Comparison of ENCODE assay signal across 23 cellular contexts in genomic region chr7:70346844-70347462, GRCh38.
"Had no signal": no experiment of that assay in that cellular context is flagged by ENCODE, and none has a peak within 500 bp of the region (broad histone marks: within the 10 kb centered on the region; RNA-seq: fewer than 3 reads in every experiment).

No MANE protein-coding gene starts in this region.

- H3K27me3 Mint-ChIP-seq: dendritic cell treated with granulocyte-macrophage colony-stimulating factor and Interleukin-4, amounts not matched to agents 40 ng/mL and 50 ng/mL, for 4 days; memory B cell had no signal

- H3K27ac Mint-ChIP-seq: dendritic cell treated with granulocyte-macrophage colony-stimulating factor and Interleukin-4, amounts not matched to agents 40 ng/mL and 50 ng/mL, for 4 days; memory B cell; natural killer cell treated with Interleukin-12 subunit alpha and Interleukin-12 subunit beta and Interleukin-15 and Interleukin-18, amount 100 ng/mL, for 72 hours had no signal

- DNase-seq: activated CD4-positive, CD25-positive, alpha-beta regulatory T cell treated with anti-CD3 and anti-CD28 coated beads, Interleukin-2, amount 50 U/mL, for 72 hours; activated CD8-positive, alpha-beta memory T cell treated with anti-CD3 and anti-CD28 coated beads for 24 hours; activated gamma-delta T cell; anterior cingulate cortex; body of pancreas; effector CD4-positive, alpha-beta T cell; erythroblast; foreskin fibroblast; heart right ventricle; islet precursor cell; left colon; pancreas; psoas muscle; spleen; stimulated activated CD4-positive, alpha-beta T cell treated with anti-CD3 and anti-CD28 coated beads, Interleukin-4, amount 100 ng/mL, for 1 hour; stimulated activated naive CD4-positive, alpha-beta T cell treated with Interleukin-2 at 50 U/mL for 16 hours; substantia nigra; thyroid gland; upper lobe of right lung; WERI-Rb-1 had no signal

- H3K4me3 Mint-ChIP-seq: dendritic cell treated with granulocyte-macrophage colony-stimulating factor and Interleukin-4, amounts not matched to agents 40 ng/mL and 50 ng/mL, for 4 days; memory B cell; natural killer cell treated with Interleukin-12 subunit alpha and Interleukin-12 subunit beta and Interleukin-15 and Interleukin-18, amount 100 ng/mL, for 72 hours had no signal

- ATAC-seq: body of pancreas, heart right ventricle, left colon, pancreas, psoas muscle, upper lobe of right lung had no signal

- H3K9me3 Mint-ChIP-seq: dendritic cell treated with granulocyte-macrophage colony-stimulating factor and Interleukin-4, amounts not matched to agents 40 ng/mL and 50 ng/mL, for 4 days; memory B cell; natural killer cell treated with Interleukin-12 subunit alpha and Interleukin-12 subunit beta and Interleukin-15 and Interleukin-18, amount 100 ng/mL, for 72 hours had no signal

- H3K36me3 Mint-ChIP-seq: natural killer cell treated with Interleukin-12 subunit alpha and Interleukin-12 subunit beta and Interleukin-15 and Interleukin-18, amount 100 ng/mL, for 72 hours had no signal
